1 cellular context compared by ENCODE assay signal in genomic region chr2:190528521-190529001, GRCh38.
TF ChIP-seq lines count a peak whose summit lies in the region.

No MANE protein-coding gene starts in this region.

TF ChIP-seq in HepG2, 621 proteins besides CTCF, POLR2A, EP300 and RAD21 (continued from another document and continues in another):
- TF ChIP-seq ZNF691 (CRISPR knock-in tag; IDR thresholded peaks at IDR 0.05; ENCODE audit: borderline replicate concordance, low read depth) (no peak), KLF9 (CRISPR knock-in tag; IDR thresholded peaks at IDR 0.05; ENCODE audit: low read depth) (no peak), TRIM24 (CRISPR knock-in tag; IDR thresholded peaks at IDR 0.05) (peak; percentile 46; the same call in 1 of the 2 replicates), KLF16 (CRISPR knock-in tag; IDR thresholded peaks at IDR 0.05) (peak in 1 of 2 experiments; percentile 56; a peak in 1 of 4 replicates), GMEB2 (CRISPR knock-in tag; IDR thresholded peaks at IDR 0.05; ENCODE audit: low read depth) (no peak), NFKBIZ (CRISPR knock-in tag; IDR thresholded peaks at IDR 0.05) (0 out of 2 replicates have a peak, but pooled peaks have one; percentile 23), HMG20B (CRISPR knock-in tag; conservative IDR thresholded peaks at IDR 0.05) (no peak), SP1 (IDR thresholded peaks at IDR 0.05) (no peak), SP1 (CRISPR knock-in tag; IDR thresholded peaks at IDR 0.05) (no peak), SP140L (CRISPR knock-in tag; IDR thresholded peaks at IDR 0.05; ENCODE audit: borderline replicate concordance) (0 out of 2 replicates have a peak, but pooled peaks have one; percentile 44), TEAD3 (CRISPR knock-in tag; optimal IDR thresholded peaks at IDR 0.05; ENCODE audit: borderline replicate concordance) (peak; percentile 56), MATR3 (CRISPR knock-in tag; IDR thresholded peaks at IDR 0.05) (no peak), ZNF264 (CRISPR knock-in tag; IDR thresholded peaks at IDR 0.05) (peak; percentile 99), ZC3H13 (CRISPR knock-in tag; IDR thresholded peaks at IDR 0.05) (no peak), SRY (CRISPR knock-in tag; IDR thresholded peaks at IDR 0.05) (no peak), SNAPC5 (CRISPR knock-in tag; IDR thresholded peaks at IDR 0.05; ENCODE audit: borderline replicate concordance) (no peak), FOXA3 (CRISPR knock-in tag; IDR thresholded peaks at IDR 0.05) (peak; percentile 77), ZNF20 (CRISPR knock-in tag; IDR thresholded peaks at IDR 0.05) (no peak), SMC3 (IDR thresholded peaks at IDR 0.05; ENCODE audit: low read length) (peak; percentile 42; the same call in 1 of the 2 replicates), PHF5A (CRISPR knock-in tag; IDR thresholded peaks at IDR 0.05; ENCODE audit: low read depth, unreplicated experiment) (no peak), ZNF614 (CRISPR knock-in tag; IDR thresholded peaks at IDR 0.05; ENCODE audit: borderline replicate concordance) (0 out of 2 replicates have a peak, but pooled peaks have one; percentile 30), MBNL3 (CRISPR knock-in tag; conservative IDR thresholded peaks at IDR 0.05) (no peak), IRF2 (CRISPR knock-in tag; IDR thresholded peaks at IDR 0.05) (peak; percentile 30; the same call in 1 of the 2 replicates), TOE1 (CRISPR knock-in tag; IDR thresholded peaks at IDR 0.05) (no peak), MIXL1 (CRISPR knock-in tag; IDR thresholded peaks at IDR 0.05) (no peak), ZMYM2 (CRISPR knock-in tag; IDR thresholded peaks at IDR 0.05) (peak; percentile 34; the same call in 1 of the 2 replicates), GATAD2A (CRISPR knock-in tag; IDR thresholded peaks at IDR 0.05) (peak; percentile 93), CREB1 (IDR thresholded peaks at IDR 0.05) (no peak), CREB1 (CRISPR knock-in tag; IDR thresholded peaks at IDR 0.05) (peak; percentile 31; the same call in 1 of the 2 replicates), NFE2L1 (CRISPR knock-in tag; IDR thresholded peaks at IDR 0.05; ENCODE audit: borderline replicate concordance) (no peak), ZNF644 (CRISPR knock-in tag; IDR thresholded peaks at IDR 0.05; ENCODE audit: low read depth) (0 out of 2 replicates have a peak, but pooled peaks have one; percentile 59), CEBPG (CRISPR knock-in tag; IDR thresholded peaks at IDR 0.05) (peak; percentile 96), MTF1 (CRISPR knock-in tag; IDR thresholded peaks at IDR 0.05) (no peak), FOXJ3 (CRISPR knock-in tag; IDR thresholded peaks at IDR 0.05; ENCODE audit: borderline replicate concordance) (0 out of 2 replicates have a peak, but pooled peaks have one; percentile 31), ZBTB38 (CRISPR knock-in tag; IDR thresholded peaks at IDR 0.05) (no peak), NCOA2 (CRISPR knock-in tag; IDR thresholded peaks at IDR 0.05) (peak; percentile 74), PITX1 (CRISPR knock-in tag; IDR thresholded peaks at IDR 0.05) (peak; percentile 23; the same call in 1 of the 2 replicates), ZNF652 (CRISPR knock-in tag; IDR thresholded peaks at IDR 0.05; ENCODE audit: borderline replicate concordance, low read depth) (no peak), ZMYM4 (CRISPR knock-in tag; IDR thresholded peaks at IDR 0.05) (no peak), U2AF2 (IDR thresholded peaks at IDR 0.05; ENCODE audit: low read depth, low read length) (no peak), ZNF670 (CRISPR knock-in tag; IDR thresholded peaks at IDR 0.05; ENCODE audit: borderline replicate concordance) (no peak), CHCHD3 (CRISPR knock-in tag; IDR thresholded peaks at IDR 0.05) (no peak), ZNF616 (CRISPR knock-in tag; IDR thresholded peaks at IDR 0.05; ENCODE audit: low read depth) (no peak), ZMAT3 (CRISPR knock-in tag; conservative IDR thresholded peaks at IDR 0.05) (no peak), ATF4 (CRISPR knock-in tag; IDR thresholded peaks at IDR 0.05) (peak; percentile 91 to 99), ETS1 (CRISPR knock-in tag; IDR thresholded peaks at IDR 0.05) (no peak), ZNF879 (CRISPR knock-in tag; IDR thresholded peaks at IDR 0.05) (no peak), CSRNP1 (CRISPR knock-in tag; IDR thresholded peaks at IDR 0.05) (no peak), ZNF446 (CRISPR knock-in tag; IDR thresholded peaks at IDR 0.05) (no peak), MXD3 (CRISPR knock-in tag; IDR thresholded peaks at IDR 0.05) (no peak)
- TF ChIP-seq, protein P1, sequence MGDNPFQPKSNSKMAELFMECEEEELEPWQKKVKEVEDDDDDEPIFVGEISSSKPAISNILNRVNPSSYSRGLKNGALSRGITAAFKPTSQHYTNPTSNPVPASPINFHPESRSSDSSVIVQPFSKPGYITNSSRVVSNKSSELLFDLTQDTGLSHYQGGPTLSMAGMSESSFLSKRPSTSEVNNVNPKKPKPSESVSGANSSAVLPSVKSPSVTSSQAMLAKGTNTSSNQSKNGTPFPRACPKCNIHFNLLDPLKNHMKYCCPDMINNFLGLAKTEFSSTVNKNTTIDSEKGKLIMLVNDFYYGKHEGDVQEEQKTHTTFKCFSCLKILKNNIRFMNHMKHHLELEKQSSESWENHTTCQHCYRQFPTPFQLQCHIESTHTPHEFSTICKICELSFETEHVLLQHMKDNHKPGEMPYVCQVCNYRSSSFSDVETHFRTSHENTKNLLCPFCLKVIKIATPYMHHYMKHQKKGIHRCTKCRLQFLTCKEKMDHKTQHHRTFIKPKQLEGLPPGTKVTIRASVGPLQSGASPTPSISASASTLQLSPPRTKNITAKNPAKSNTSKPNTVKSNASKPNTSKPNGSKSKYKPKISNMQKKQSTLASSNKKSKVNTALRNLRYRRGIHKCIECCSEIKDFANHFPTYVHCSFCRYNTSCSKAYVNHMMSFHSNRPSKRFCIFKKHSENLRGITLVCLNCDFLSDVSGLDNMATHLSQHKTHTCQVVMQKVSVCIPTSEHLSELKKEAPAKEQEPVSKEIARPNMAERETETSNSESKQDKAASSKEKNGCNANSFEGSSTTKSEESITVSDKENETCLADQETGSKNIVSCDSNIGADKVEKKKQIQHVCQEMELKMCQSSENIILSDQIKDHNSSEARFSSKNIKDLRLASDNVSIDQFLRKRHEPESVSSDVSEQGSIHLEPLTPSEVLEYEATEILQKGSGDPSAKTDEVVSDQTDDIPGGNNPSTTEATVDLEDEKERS (CRISPR knock-in tag; IDR thresholded peaks at IDR 0.05), result peak; percentile 68; the same call in 1 of the 2 replicates
- TF ChIP-seq, protein P2, sequence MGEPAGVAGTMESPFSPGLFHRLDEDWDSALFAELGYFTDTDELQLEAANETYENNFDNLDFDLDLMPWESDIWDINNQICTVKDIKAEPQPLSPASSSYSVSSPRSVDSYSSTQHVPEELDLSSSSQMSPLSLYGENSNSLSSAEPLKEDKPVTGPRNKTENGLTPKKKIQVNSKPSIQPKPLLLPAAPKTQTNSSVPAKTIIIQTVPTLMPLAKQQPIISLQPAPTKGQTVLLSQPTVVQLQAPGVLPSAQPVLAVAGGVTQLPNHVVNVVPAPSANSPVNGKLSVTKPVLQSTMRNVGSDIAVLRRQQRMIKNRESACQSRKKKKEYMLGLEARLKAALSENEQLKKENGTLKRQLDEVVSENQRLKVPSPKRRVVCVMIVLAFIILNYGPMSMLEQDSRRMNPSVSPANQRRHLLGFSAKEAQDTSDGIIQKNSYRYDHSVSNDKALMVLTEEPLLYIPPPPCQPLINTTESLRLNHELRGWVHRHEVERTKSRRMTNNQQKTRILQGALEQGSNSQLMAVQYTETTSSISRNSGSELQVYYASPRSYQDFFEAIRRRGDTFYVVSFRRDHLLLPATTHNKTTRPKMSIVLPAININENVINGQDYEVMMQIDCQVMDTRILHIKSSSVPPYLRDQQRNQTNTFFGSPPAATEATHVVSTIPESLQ (CRISPR knock-in tag; conservative IDR thresholded peaks at IDR 0.05), result no peak
- TF ChIP-seq, protein P3, sequence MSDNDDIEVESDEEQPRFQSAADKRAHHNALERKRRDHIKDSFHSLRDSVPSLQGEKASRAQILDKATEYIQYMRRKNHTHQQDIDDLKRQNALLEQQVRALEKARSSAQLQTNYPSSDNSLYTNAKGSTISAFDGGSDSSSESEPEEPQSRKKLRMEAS (IDR thresholded peaks at IDR 0.05), result 0 out of 2 replicates have a peak, but pooled peaks have one; percentile 16
- TF ChIP-seq, protein P4, sequence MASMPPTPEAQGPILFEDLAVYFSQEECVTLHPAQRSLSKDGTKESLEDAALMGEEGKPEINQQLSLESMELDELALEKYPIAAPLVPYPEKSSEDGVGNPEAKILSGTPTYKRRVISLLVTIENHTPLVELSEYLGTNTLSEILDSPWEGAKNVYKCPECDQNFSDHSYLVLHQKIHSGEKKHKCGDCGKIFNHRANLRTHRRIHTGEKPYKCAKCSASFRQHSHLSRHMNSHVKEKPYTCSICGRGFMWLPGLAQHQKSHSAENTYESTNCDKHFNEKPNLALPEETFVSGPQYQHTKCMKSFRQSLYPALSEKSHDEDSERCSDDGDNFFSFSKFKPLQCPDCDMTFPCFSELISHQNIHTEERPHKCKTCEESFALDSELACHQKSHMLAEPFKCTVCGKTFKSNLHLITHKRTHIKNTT (CRISPR knock-in tag; IDR thresholded peaks at IDR 0.05), result no peak
- TF ChIP-seq, protein P5, sequence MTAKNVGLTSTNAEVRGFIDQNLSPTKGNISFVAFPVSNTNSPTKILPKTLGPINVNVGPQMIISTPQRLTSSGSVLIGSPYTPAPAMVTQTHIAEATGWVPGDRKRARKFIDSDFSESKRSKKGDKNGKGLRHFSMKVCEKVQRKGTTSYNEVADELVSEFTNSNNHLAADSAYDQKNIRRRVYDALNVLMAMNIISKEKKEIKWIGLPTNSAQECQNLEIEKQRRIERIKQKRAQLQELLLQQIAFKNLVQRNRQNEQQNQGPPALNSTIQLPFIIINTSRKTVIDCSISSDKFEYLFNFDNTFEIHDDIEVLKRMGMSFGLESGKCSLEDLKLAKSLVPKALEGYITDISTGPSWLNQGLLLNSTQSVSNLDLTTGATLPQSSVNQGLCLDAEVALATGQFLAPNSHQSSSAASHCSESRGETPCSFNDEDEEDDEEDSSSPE (CRISPR knock-in tag; IDR thresholded peaks at IDR 0.05), result no peak
- TF ChIP-seq, protein P6, sequence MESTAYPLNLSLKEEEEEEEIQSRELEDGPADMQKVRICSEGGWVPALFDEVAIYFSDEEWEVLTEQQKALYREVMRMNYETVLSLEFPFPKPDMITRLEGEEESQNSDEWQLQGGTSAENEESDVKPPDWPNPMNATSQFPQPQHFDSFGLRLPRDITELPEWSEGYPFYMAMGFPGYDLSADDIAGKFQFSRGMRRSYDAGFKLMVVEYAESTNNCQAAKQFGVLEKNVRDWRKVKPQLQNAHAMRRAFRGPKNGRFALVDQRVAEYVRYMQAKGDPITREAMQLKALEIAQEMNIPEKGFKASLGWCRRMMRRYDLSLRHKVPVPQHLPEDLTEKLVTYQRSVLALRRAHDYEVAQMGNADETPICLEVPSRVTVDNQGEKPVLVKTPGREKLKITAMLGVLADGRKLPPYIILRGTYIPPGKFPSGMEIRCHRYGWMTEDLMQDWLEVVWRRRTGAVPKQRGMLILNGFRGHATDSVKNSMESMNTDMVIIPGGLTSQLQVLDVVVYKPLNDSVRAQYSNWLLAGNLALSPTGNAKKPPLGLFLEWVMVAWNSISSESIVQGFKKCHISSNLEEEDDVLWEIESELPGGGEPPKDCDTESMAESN (CRISPR knock-in tag; conservative IDR thresholded peaks at IDR 0.05), result peak; percentile 41; the same call in 1 of the 2 replicates
